27 cellular contexts compared by ENCODE assay signal in genomic region chr9:118967901-118968300, GRCh38.
"Had no signal": no experiment of that assay in that cellular context is flagged by ENCODE, and none has a peak within 500 bp of the region (broad histone marks: within the 10 kb centered on the region; RNA-seq: fewer than 3 reads in every experiment).

No MANE protein-coding gene starts in this region.

- ATAC-seq: stimulated activated effector memory CD8-positive, alpha-beta T cell treated with anti-CD3 and anti-CD28 coated beads, Interleukin-12 subunit alpha, Interleukin-12 subunit beta, amount 100 ng/mL, for 72 hours; stimulated activated memory B cell treated with anti-CD40 and anti-IgM and Interleukin-4, amounts not matched to agents 10 μg/mL and 1 μg/mL and 100 μg/mL, for 72 hours; stimulated activated naive B cell treated with anti-CD40 and anti-IgM and Interleukin-4, amounts not matched to agents 10 μg/mL and 1 μg/mL and 100 μg/mL, for 72 hours; stimulated activated naive CD8-positive, alpha-beta T cell treated with anti-CD3 and anti-CD28 coated beads, Interleukin-15, amount 100 ng/mL, for 72 hours; stimulated activated naive CD8-positive, alpha-beta T cell treated with anti-CD3 and anti-CD28 coated beads, Interleukin-15, Interleukin-2, amounts not matched to agents 100 U/mL and 50 U/mL, for 24 hours; upper lobe of right lung had no signal

- H3K36me3 ChIP-seq: stomach, suprapubic skin, thoracic aorta, thyroid gland, tibial artery, tibial nerve, transverse colon, upper lobe of left lung, upper lobe of right lung, uterus, vagina had no signal

- FAIRE-seq: urothelium cell line had no signal

- H3K4me3 ChIP-seq: stomach, suprapubic skin, testis, thoracic aorta, thyroid gland, tibial artery, tibial nerve, transverse colon, upper lobe of left lung, upper lobe of right lung, uterus, vagina had no signal

- H3K27ac ChIP-seq: stomach, suprapubic skin, testis, thoracic aorta, thyroid gland, tibial artery, tibial nerve, transverse colon, upper lobe of left lung, upper lobe of right lung, uterus, vagina had no signal

- DNase-seq: stimulated activated CD4-positive, alpha-beta T cell treated with anti-CD3 and anti-CD28 coated beads, Interleukin-2, amount 100 ng/mL, for 48 hours; stimulated activated CD4-positive, alpha-beta T cell treated with anti-CD3 and anti-CD28 coated beads, Interleukin-4, amount 100 ng/mL, for 1 hour; stimulated activated CD4-positive, alpha-beta T cell treated with anti-CD3 and anti-CD28 coated beads, Interleukin-4, amount 100 ng/mL, for 24 hours; stimulated activated CD4-positive, alpha-beta T cell treated with anti-CD3 and anti-CD28 coated beads, Interleukin-4, amount 100 ng/mL, for 4 hours; stimulated activated CD8-positive, alpha-beta memory T cell treated with anti-CD3 and anti-CD28 coated beads, Interleukin-4, amount 100 ng/mL, for 48 hours; stimulated activated naive B cell treated with anti-CD40 and anti-IgM and Interleukin-4, amounts not matched to agents 10 μg/mL and 1 μg/mL and 100 μg/mL, for 72 hours; stimulated activated naive CD4-positive, alpha-beta T cell; stimulated activated naive CD4-positive, alpha-beta T cell treated with Interleukin-2 at 50 U/mL for 16 hours; stimulated activated naive CD8-positive, alpha-beta T cell treated with anti-CD3 and anti-CD28 coated beads, Interleukin-15, amount 100 ng/mL, for 72 hours; stimulated activated naive CD8-positive, alpha-beta T cell treated with anti-CD3 and anti-CD28 coated beads, Interleukin-15, Interleukin-2, amounts not matched to agents 100 U/mL and 50 U/mL, for 24 hours; stomach; substantia nigra; testis; thyroid gland; tibial artery; transverse colon; trophoblast cell; upper lobe of left lung; upper lobe of right lung; uterus had no signal

- H3K9me3 ChIP-seq: suprapubic skin, testis, thoracic aorta, thyroid gland, tibial artery, tibial nerve, transverse colon, upper lobe of left lung, upper lobe of right lung, uterus, vagina had no signal

- H3K27me3 ChIP-seq: stomach, suprapubic skin, testis, thyroid gland, tibial artery, tibial nerve, transverse colon, upper lobe of left lung, upper lobe of right lung, uterus, vagina had no signal

- H3K4me1 ChIP-seq: stomach, suprapubic skin, testis, tibial artery, tibial nerve, transverse colon, upper lobe of left lung, upper lobe of right lung, uterus, vagina had no signal
